7 cellular contexts compared by ENCODE assay signal in genomic region chr12:110581951-110582285, GRCh38. TPM values are rescaled to one million over a fixed set of nuclear protein-coding genes. Genes with fewer than 3 reads are reported as not detected.
A peak's percentile ranks its signal among the peaks of the same experiment; 100 is the strongest.
DNase-seq lines count a peak whose midpoint lies in the region; ATAC-seq and TF ChIP-seq lines count a peak whose summit lies in the region.

No MANE protein-coding gene starts in this region.

- TF ChIP-seq RAD21 in SK-N-SH (IDR thresholded peaks at IDR 0.05; ENCODE audit: low read length) = no peak

- TF ChIP-seq EP300 in SK-N-SH (IDR thresholded peaks at IDR 0.05; ENCODE audit: borderline replicate concordance in 1 of 2, low read depth in 1 of 2, low read length in 1 of 2) = no peak

- intact Hi-C loops in psoas muscle (cut with DNase I) = no loop called here

- peak; percentile 41 to 53 (median 48) for ATAC-seq in psoas muscle
- ATAC-seq in HG02981 (IDR thresholded peaks at IDR 0.05; ENCODE audit: unreplicated experiment) = no peak
- ATAC-seq in GM19023 (IDR thresholded peaks at IDR 0.05; ENCODE audit: unreplicated experiment) = no peak

- peaks cover 59% of the 10 kb centered on the region for H3K79me2 ChIP-seq in SK-N-SH (ENCODE audit: insufficient read depth)

- H3K27me3 ChIP-seq in HAP-1 (ENCODE audit: low read depth) = no peaks in the 10 kb centered on the region
- no peaks in the 10 kb centered on the region for H3K27me3 ChIP-seq in SK-N-SH (ENCODE audit: insufficient read depth)
- no peaks in the 10 kb centered on the region for H3K27me3 ChIP-seq in psoas muscle (ENCODE audit: insufficient read depth in 3 of 3, low read length in 2 of 3)

- POLR2A ChIA-PET in SK-N-SH (lab: Yijun Ruan, JAX) = no interaction called here

- H3K4me3 ChIP-seq in HAP-1 (peak overlapping the region; percentile 86), SK-N-SH (ENCODE audit: low read depth in 2 of 2, low read length in 1 of 2) (peak overlapping the region; percentile 76 to 77), fibroblast of villous mesenchyme (ENCODE audit: low read depth, low read length) (peak overlapping the region; percentile 96), psoas muscle (peak overlapping the region; percentile 95)

- DNase-seq in HAP-1 (ENCODE audit: low spot score in 2 of 2) = peak in 1 of 2 experiments; percentile 39
- DNase-seq in SK-N-SH = peak; percentile 25
- DNase-seq in fibroblast of villous mesenchyme (ENCODE audit: low read depth) = no peak
- no peak for DNase-seq in psoas muscle
- DNase-seq in NCI-H1694 (lab: John Stamatoyannopoulos, UW) = no peak

- TF ChIP-seq CTCF in SK-N-SH (IDR thresholded peaks at IDR 0.05) = no peak
- TF ChIP-seq CTCF in fibroblast of villous mesenchyme (IDR thresholded peaks at IDR 0.05; ENCODE audit: insufficient read depth, low read depth, low read length) = no peak
- no peak for TF ChIP-seq CTCF in psoas muscle (IDR thresholded peaks at IDR 0.05)

- peak overlapping the region; percentile 82 for H3K4me2 ChIP-seq in SK-N-SH

- in situ Hi-C loops in HAP-1 (cut with MboI; ENCODE audit: low sequenced_read_pairs) = no loop called here

- whole genome bisulfite sequencing in SK-N-SH (ENCODE audit: low lambda C conversion rate) = 16% methylated on average over 6 of the region's 9 CpGs
- WGBS in psoas muscle, 3 donors = 2 to 4% (median 2%) methylated on average over 9 of the region's 9 CpGs

- H3K36me3 ChIP-seq in HAP-1 (replicated peaks) = no peaks in the 10 kb centered on the region
- H3K36me3 ChIP-seq in SK-N-SH (replicated peaks in 1 of 2; ENCODE audit: control insufficient read depth in 1 of 2, insufficient read depth in 2 of 2, low read length in 1 of 2) = no peaks in the 10 kb centered on the region
- H3K36me3 ChIP-seq in psoas muscle (ENCODE audit: insufficient read depth in 1 of 2, low read depth in 1 of 2) = no peaks in the 10 kb centered on the region

- peaks cover 38% of the 10 kb centered on the region for H4K20me1 ChIP-seq in SK-N-SH (ENCODE audit: insufficient read depth)

- H3K4me1 ChIP-seq in HAP-1 (peaks cover 24% of the 10 kb centered on the region), SK-N-SH (ENCODE audit: control insufficient read depth in 1 of 2, insufficient read depth in 2 of 2, low read depth in 1 of 2, low read length in 1 of 2) (peaks cover 3 to 20% of the 10 kb centered on the region in 2 experiments; a peak in 3 of 4 replicates), psoas muscle (peaks cover 69% of the 10 kb centered on the region)

- no peak overlapping the region for H2AFZ ChIP-seq in SK-N-SH (ENCODE audit: low read depth)

- peak overlapping the region; percentile 84 for H3K9ac ChIP-seq in SK-N-SH

- H3K9me3 ChIP-seq in HAP-1 (no peaks in the 10 kb centered on the region), SK-N-SH (no peaks in the 10 kb centered on the region), psoas muscle (no peaks in the 10 kb centered on the region)

- no peaks in the 10 kb centered on the region for H3K9me2 ChIP-seq in SK-N-SH

- CTCF ChIA-PET in SK-N-SH (lab: Yijun Ruan, JAX) = interaction anchor here (0.7 kb wide), 1 partner anchor 20 kb away, joined by 3 read pairs; no protein-coding TSS in a partner anchor

- peak overlapping the region in 1 of 2 experiments; percentile 54; a peak in 1 of 4 replicates for H3K27ac ChIP-seq in SK-N-SH (ENCODE audit: low read depth in 2 of 2, low read length in 1 of 2)
- H3K27ac ChIP-seq in psoas muscle = peak overlapping the region; percentile 97

- H3F3A ChIP-seq in SK-N-SH (replicated peaks; ENCODE audit: insufficient read depth) = peaks cover 23% of the 10 kb centered on the region

TF ChIP-seq in SK-N-SH, 30 proteins besides CTCF, POLR2A, EP300 and RAD21:
- TF ChIP-seq YY1 (IDR thresholded peaks at IDR 0.05; ENCODE audit: low read depth) = no peak
- no peak for TF ChIP-seq EZH2phosphoT487 (IDR thresholded peaks at IDR 0.05; ENCODE audit: borderline replicate concordance, low read depth)
- no peak for TF ChIP-seq SIN3A (IDR thresholded peaks at IDR 0.05; ENCODE audit: borderline replicate concordance, low read depth, low read length)
- no peak for TF ChIP-seq IRF3 (IDR thresholded peaks at IDR 0.05; ENCODE audit: low read depth, low read length)
- no peak for TF ChIP-seq MEF2A (IDR thresholded peaks at IDR 0.05; ENCODE audit: borderline replicate concordance, low read depth)
- TF ChIP-seq RFX5 (IDR thresholded peaks at IDR 0.05; ENCODE audit: low read length) = no peak
- no peak for TF ChIP-seq FOSL2 (IDR thresholded peaks at IDR 0.05; ENCODE audit: borderline replicate concordance, low read depth)
- no peak for TF ChIP-seq USF2 (IDR thresholded peaks at IDR 0.05; ENCODE audit: borderline replicate concordance, low read depth, low read length)
- no peak for TF ChIP-seq MAX (IDR thresholded peaks at IDR 0.05; ENCODE audit: low read depth)
- no peak for TF ChIP-seq NRF1 (IDR thresholded peaks at IDR 0.05; ENCODE audit: low read depth, low read length)
- no peak for TF ChIP-seq TCF12 (IDR thresholded peaks at IDR 0.05)
- no peak for TF ChIP-seq ZBTB33 (IDR thresholded peaks at IDR 0.05; ENCODE audit: borderline replicate concordance, low read depth)
- TF ChIP-seq JUND (IDR thresholded peaks at IDR 0.05) = no peak
- no peak for TF ChIP-seq SMC3 (IDR thresholded peaks at IDR 0.05; ENCODE audit: low read depth, low read length)
- TF ChIP-seq CHD2 (IDR thresholded peaks at IDR 0.05; ENCODE audit: low read length, partially characterized antibody) = no peak
- no peak for TF ChIP-seq POLR2AphosphoS5 (IDR thresholded peaks at IDR 0.05; ENCODE audit: low read depth, low read length)

RNA-seq across cellular contexts. Expression of gene PPTC7, which starts 1.2 kb away (rescaled TPM):
- polyA plus RNA-seq in SK-N-SH (2012; rRNA removed) (9.6 and 14.0 TPM in 2 replicates), psoas muscle (100 to 1,000 TPM in 1 of 3 donors, 10 to 100 TPM in 2; 54.6 to 134 (median 65.4) TPM)
- 13.7 and 14.2 TPM in 2 replicates for polyA plus RNA-seq in SK-N-SH (2012; cell fraction: cytosol; rRNA removed)
- 4.8 and 9.6 TPM in 2 replicates for polyA plus RNA-seq in SK-N-SH (2012; cell fraction: nucleus; rRNA removed)
- total RNA-seq in fibroblast of villous mesenchyme (6.4 and 9.5 TPM in 2 replicates), psoas muscle (100 to 1,000 TPM in 2 of 4 donors, 10 to 100 TPM in 2; 61.1 to 213 (median 86.7) TPM)

RNA-seq across cellular contexts. Expression of gene TCTN1, which starts 32.0 kb away (rescaled TPM):
- polyA plus RNA-seq in SK-N-SH (2012; rRNA removed) = 40.2 and 43.2 TPM in 2 replicates
- 45.6 and 47.0 TPM in 2 replicates for polyA plus RNA-seq in SK-N-SH (2012; cell fraction: cytosol; rRNA removed)
- polyA plus RNA-seq in SK-N-SH (2012; cell fraction: nucleus; rRNA removed) = 110 and 120 TPM in 2 replicates
- 26.4 and 28.9 TPM in 2 replicates for total RNA-seq in fibroblast of villous mesenchyme
- total RNA-seq in psoas muscle = 10 to 100 TPM in 3 of 4 donors, 1 to 10 TPM in 1; 8.6 to 23.5 (median 12.7) TPM
- polyA plus RNA-seq in psoas muscle = 10 to 100 TPM in 2 of 3 donors, 1 to 10 TPM in 1; 4.0 to 24.7 (median 12.1) TPM

Comparison
In these comparisons a context has a peak if more than half of its experiments do, and no peak if none do; other contexts are left out.
1. ATAC-seq: peak in psoas muscle (4 of 4); none in HG02981 (single experiment) and GM19023 (single experiment).
2. Peak in every context shown above with its lines, with median percentiles within 50 percentile points of each other: H3K4me3 ChIP-seq.